Comparison of ENCODE assay signal across 23 cellular contexts in genomic region chr17:79174905-79175856, GRCh38.
DNase-seq lines count a peak whose midpoint lies in the region; ATAC-seq, FAIRE-seq and TF ChIP-seq lines count a peak whose summit lies in the region.
"Had no signal": no experiment of that assay in that cellular context is flagged by ENCODE, and none has a peak within 500 bp of the region (broad histone marks: within the 10 kb centered on the region; RNA-seq: fewer than 3 reads in every experiment).

No MANE protein-coding gene starts in this region.

- TF ChIP-seq RAD21 in HepG2 (CRISPR knock-in tag; IDR thresholded peaks at IDR 0.05): no peak

- H3K79me2 ChIP-seq in HepG2 (ENCODE audit: insufficient read depth, low read length) (no peaks in the 10 kb centered on the region), mammary epithelial cell (ENCODE audit: insufficient read depth, low read length) (no peaks in the 10 kb centered on the region)

- H3K27ac ChIP-seq in HepG2 (ENCODE audit: extremely low read length, insufficient read depth, low read length) (no peak overlapping the region), right lobe of liver (no peak overlapping the region), mammary epithelial cell (ENCODE audit: insufficient read depth, low read depth, low read length) (no peak overlapping the region)
- H3K27ac ChIP-seq: C4-2B, epithelial cell of prostate, upper lobe of left lung had no signal

- no peak for FAIRE-seq in HepG2 (lab: Jason Lieb, UNC)

- TF ChIP-seq CTCF in HepG2 (CRISPR knock-in tag; IDR thresholded peaks at IDR 0.05) (no peak), right lobe of liver (IDR thresholded peaks at IDR 0.05) (no peak), mammary epithelial cell (conservative IDR thresholded peaks at IDR 0.05 in 1 of 2, IDR thresholded peaks at IDR 0.05 in 1 of 2; ENCODE audit: extremely low read depth in 1 of 2, insufficient read depth in 1 of 2, low read depth in 1 of 2, low read length in 2 of 2) (no peak)

- TF ChIP-seq POLR2A in HepG2 (IDR thresholded peaks at IDR 0.05; ENCODE audit: insufficient read depth in 1 of 2, low read depth in 2 of 2, low read length in 2 of 2): no peak
- TF ChIP-seq POLR2A in right lobe of liver (IDR thresholded peaks at IDR 0.05): no peak

- no peak overlapping the region for H3K4me2 ChIP-seq in HepG2 (ENCODE audit: low read depth, low read length)
- no peak overlapping the region for H3K4me2 ChIP-seq in mammary epithelial cell (ENCODE audit: insufficient read depth, low read depth, low read length)
- H3K4me2 ChIP-seq: smooth muscle cell had no signal

- H3K4me3 ChIP-seq in HepG2 (replicated peaks in 1 of 3; ENCODE audit: insufficient read depth in 1 of 3, low read depth in 2 of 3, low read length in 3 of 3): no peak overlapping the region
- no peak overlapping the region for H3K4me3 ChIP-seq in right lobe of liver
- no peak overlapping the region for H3K4me3 ChIP-seq in mammary epithelial cell (replicated peaks in 1 of 3; ENCODE audit: insufficient read depth in 1 of 3, low read depth in 2 of 3, low read length in 3 of 3)
- H3K4me3 ChIP-seq: smooth muscle cell, upper lobe of left lung had no signal

- in situ Hi-C loops in HepG2 (cut with HindIII; ENCODE audit: extremely low pct_ligation_motif_present, low pct_unique_long_range_greater_than_20kb): no loop called here
- in situ Hi-C loops in mammary epithelial cell (cut with MboI; ENCODE audit: low sequenced_read_pairs in 2 of 2): no loop called here

- POLR2A ChIA-PET in HepG2 (lab: Yijun Ruan, JAX): no interaction called here

- 5% methylated on average over 21 of the region's 28 CpGs for WGBS in HepG2 (ENCODE audit: low lambda C conversion rate)
- 72% methylated on average over 11 of the region's 28 CpGs for WGBS in right lobe of liver (ENCODE audit: insufficient coverage, low coverage, low lambda C conversion rate, missing lambda C conversion rate)
- WGBS in mammary epithelial cell (ENCODE audit: low coverage, missing lambda C conversion rate): 69% methylated on average over 17 of the region's 28 CpGs

- ATAC-seq in HepG2 (no peak), right lobe of liver (no peak), GM21576 (IDR thresholded peaks at IDR 0.05; ENCODE audit: unreplicated experiment) (no peak)
- ATAC-seq: activated CD8-positive, alpha-beta T cell treated with anti-CD3 and anti-CD28 coated beads for 36 hours; left cardiac atrium had no signal

- H3K27me3 ChIP-seq in HepG2 (ENCODE audit: control insufficient read depth in 1 of 2, insufficient read depth in 2 of 2, low read length in 2 of 2): peaks cover 40 to 90% of the 10 kb centered on the region in 2 experiments
- H3K27me3 ChIP-seq in right lobe of liver: no peaks in the 10 kb centered on the region
- H3K27me3 ChIP-seq in mammary epithelial cell (ENCODE audit: insufficient read depth, low read length): no peaks in the 10 kb centered on the region
- H3K27me3 ChIP-seq: upper lobe of left lung had no signal

- DNase-seq in HepG2 (ENCODE audit: low spot score): no peak
- no peak for DNase-seq in right lobe of liver
- peak; percentile 8 for DNase-seq in LoVo (ENCODE audit: low spot score)
- DNase-seq in mammary epithelial cell: peak; percentile 18
- DNase-seq in SW 1271 (lab: John Stamatoyannopoulos, UW): no peak
- DNase-seq in NCI-H748 (lab: John Stamatoyannopoulos, UW; ENCODE audit: unreplicated experiment): no peak
- DNase-seq in NK-92 treated with Interleukin-12 subunit alpha and Interleukin-12 subunit beta, amount 100 ng/mL, for 24 hours (lab: John Stamatoyannopoulos, UW): no peak
- DNase-seq: activated CD8-positive, alpha-beta T cell treated with anti-CD3 and anti-CD28 coated beads for 36 hours; activated effector memory CD4-positive, alpha-beta T cell treated with anti-CD3 and anti-CD28 coated beads, Interleukin-2, amount 50 U/mL, for 16 hours; foreskin fibroblast; Karpas-422; left cardiac atrium; mesendoderm; NCI-H1048; NCI-H187; NCI-H748 treated with DMSO at 0.1 percent for 48 hours; stimulated activated CD4-positive, alpha-beta T cell treated with anti-CD3 and anti-CD28 coated beads, Interleukin-2, amount 100 ng/mL, for 24 hours; T-helper 9 cell had no signal

- H4K20me1 ChIP-seq in HepG2 (ENCODE audit: insufficient read depth, low read length): peaks cover 9% of the 10 kb centered on the region; the same call in 1 of the 2 replicates
- H4K20me1 ChIP-seq in mammary epithelial cell (ENCODE audit: insufficient read depth, low read length): no peaks in the 10 kb centered on the region

- H3K9ac ChIP-seq in HepG2 (ENCODE audit: insufficient read depth, low read depth, low read length) (no peak overlapping the region), mammary epithelial cell (ENCODE audit: insufficient read depth, low read length) (no peak overlapping the region)

- dilution Hi-C loops in mammary epithelial cell (cut with HindIII; ENCODE audit: low sequenced_read_pairs): no loop called here

- no TSS peak for BruUV-seq in HepG2 (replicated peaks; lab: Mats Ljungman, UMichigan)
- no TSS peak for BruUV-seq in mammary epithelial cell (replicated peaks; lab: Mats Ljungman, UMichigan)

- TF ChIP-seq EP300 in HepG2 (IDR thresholded peaks at IDR 0.05; ENCODE audit: low read depth in 2 of 2, low read length in 2 of 2) (no peak), HepG2 (CRISPR knock-in tag; IDR thresholded peaks at IDR 0.05; ENCODE audit: borderline replicate concordance) (no peak)

- intact Hi-C loops in HepG2 (cut with micrococcal nuclease; ENCODE audit: unreplicated experiment) (no loop called here), right lobe of liver (cut with DNase I) (no loop called here), mammary epithelial cell (cut with micrococcal nuclease) (no loop called here)

- H3K4me1 ChIP-seq in HepG2 (ENCODE audit: insufficient read depth, low read length) (no peaks in the 10 kb centered on the region), right lobe of liver (no peaks in the 10 kb centered on the region), mammary epithelial cell (ENCODE audit: insufficient read depth, low read length) (no peaks in the 10 kb centered on the region)
- H3K4me1 ChIP-seq: upper lobe of left lung had no signal

- no peak overlapping the region for H2AFZ ChIP-seq in HepG2 (ENCODE audit: low read length)
- H2AFZ ChIP-seq in mammary epithelial cell (ENCODE audit: low read depth, low read length): no peak overlapping the region

- H3K9me3 ChIP-seq in HepG2 (ENCODE audit: low read length) (no peaks in the 10 kb centered on the region), right lobe of liver (no peaks in the 10 kb centered on the region), mammary epithelial cell (replicated peaks; ENCODE audit: insufficient read depth, low read length) (no peaks in the 10 kb centered on the region)
- H3K9me3 ChIP-seq: upper lobe of left lung had no signal

- CTCF ChIA-PET in HepG2 (lab: Yijun Ruan, JAX; ENCODE audit: low intra/inter-chr PET ratio, low total read pairs): no interaction called here
- CTCF ChIA-PET in mammary epithelial cell (lab: Charles Lee; ENCODE audit: low non-redundant PET): no interaction called here

- H3K36me3 ChIP-seq in HepG2 (replicated peaks in 1 of 2; ENCODE audit: control insufficient read depth in 1 of 2, insufficient read depth in 2 of 2, low read length in 2 of 2): no peaks in the 10 kb centered on the region
- H3K36me3 ChIP-seq in right lobe of liver: no peaks in the 10 kb centered on the region
- no peaks in the 10 kb centered on the region for H3K36me3 ChIP-seq in mammary epithelial cell (ENCODE audit: insufficient read depth, low read length)
- H3K36me3 ChIP-seq: upper lobe of left lung had no signal

TF ChIP-seq in HepG2, 621 proteins besides CTCF, POLR2A, EP300 and RAD21:
- TF ChIP-seq GABPA (IDR thresholded peaks at IDR 0.05; ENCODE audit: low read depth, low read length) (0 out of 2 replicates have a peak, but pooled peaks have one; percentile 5), GABPA (CRISPR knock-in tag; IDR thresholded peaks at IDR 0.05; ENCODE audit: low read depth) (no peak), ZNF724P (CRISPR knock-in tag; IDR thresholded peaks at IDR 0.05; ENCODE audit: borderline replicate concordance) (no peak), ONECUT2 (CRISPR knock-in tag; IDR thresholded peaks at IDR 0.05) (no peak), KLF11 (CRISPR knock-in tag; IDR thresholded peaks at IDR 0.05) (no peak), PHF21A (CRISPR knock-in tag; IDR thresholded peaks at IDR 0.05) (no peak), ZNF788 (CRISPR knock-in tag; IDR thresholded peaks at IDR 0.05; ENCODE audit: borderline replicate concordance) (no peak), SATB2 (CRISPR knock-in tag; IDR thresholded peaks at IDR 0.05) (no peak), ZNF615 (CRISPR knock-in tag; IDR thresholded peaks at IDR 0.05; ENCODE audit: borderline replicate concordance) (no peak), KDM5B (CRISPR knock-in tag; IDR thresholded peaks at IDR 0.05; ENCODE audit: borderline replicate concordance) (no peak), ZNF878 (CRISPR knock-in tag; IDR thresholded peaks at IDR 0.05) (no peak), MNT (IDR thresholded peaks at IDR 0.05) (peak; percentile 71)

Comparison
In these comparisons a context has a peak if more than half of its experiments do, and no peak if none do; other contexts are left out.
1. DNase-seq: peak in LoVo (single experiment) and mammary epithelial cell (single experiment); none in HepG2 (single experiment), right lobe of liver (0 of 3), SW 1271 (0 of 2), NCI-H748 (single experiment) and NK-92 treated with Interleukin-12 subunit alpha and Interleukin-12 subunit beta, amount 100 ng/mL, for 24 hours (single experiment).